ENCODE assay signal across 25 cellular contexts in genomic region chr7:107023522-107024149, GRCh38. TPM values are rescaled to one million over a fixed set of nuclear protein-coding genes. Genes with fewer than 3 reads are reported as not detected.
DNase-seq lines count a peak whose midpoint lies in the region; ATAC-seq, FAIRE-seq and TF ChIP-seq lines count a peak whose summit lies in the region.
"Had no signal": no experiment of that assay in that cellular context is flagged by ENCODE, and none has a peak within 500 bp of the region (broad histone marks: within the 10 kb centered on the region; RNA-seq: fewer than 3 reads in every experiment).

No MANE protein-coding gene starts in this region.

- intact Hi-C loops in left ventricle myocardium superior (cut with micrococcal nuclease) (no loop called here), K562 (cut with micrococcal nuclease) (no loop called here)

- peak overlapping the region; percentile 42 to 93 (median 81) for H3K27ac Mint-ChIP-seq in nephron

- no peaks in the 10 kb centered on the region for H3K36me3 ChIP-seq in right atrium auricular region
- no peaks in the 10 kb centered on the region for H3K36me3 ChIP-seq in K562 (ENCODE audit: control insufficient read depth, insufficient read depth, low read length)
- H3K36me3 ChIP-seq: HAP-1, MG63, Peyer's patch had no signal

- H3K4me3 ChIP-seq in right atrium auricular region (no peak overlapping the region), K562 (no peak overlapping the region)
- H3K4me3 ChIP-seq: HAP-1, MG63, Peyer's patch had no signal

- H3K4me1 ChIP-seq in right atrium auricular region: no peaks in the 10 kb centered on the region
- H3K4me1 ChIP-seq in K562 (replicated peaks in 1 of 2; ENCODE audit: control insufficient read depth in 2 of 2, insufficient read depth in 2 of 2, low read length in 2 of 2): peaks cover 30 to 42% of the 10 kb centered on the region in 2 experiments
- H3K4me1 ChIP-seq: HAP-1, Peyer's patch had no signal

- in situ Hi-C loops in K562 (cut with MboI): no loop called here

- H2AFZ ChIP-seq in K562 (ENCODE audit: low read depth, low read length): peak overlapping the region; percentile 77

- peaks cover 17% of the 10 kb centered on the region for H3K9me3 Mint-ChIP-seq in nephron

- no peak overlapping the region for H3K4me2 ChIP-seq in K562 (ENCODE audit: insufficient read depth, low read length)

- peak; percentile 21 for ATAC-seq in left ventricle myocardium superior
- no peak for ATAC-seq in K562
- no peak for ATAC-seq in GM18858 (IDR thresholded peaks at IDR 0.05; ENCODE audit: unreplicated experiment)
- ATAC-seq in HG03571 (IDR thresholded peaks at IDR 0.05; ENCODE audit: unreplicated experiment): no peak

- no peak for TF ChIP-seq EP300 in K562 (IDR thresholded peaks at IDR 0.05; ENCODE audit: low read length)

- POLR2A ChIA-PET in K562 (lab: Yijun Ruan, JAX): interaction anchor here (1.3 to 3.8 kb wide), 3 partner anchors 15 to 19 kb away, joined by 3 to 34 read pairs (median 5); no protein-coding TSS in a partner anchor

- no peaks in the 10 kb centered on the region for H3K9me1 ChIP-seq in K562 (ENCODE audit: control insufficient read depth, insufficient read depth, low read length)

- no peak overlapping the region for H3K27ac ChIP-seq in right atrium auricular region
- H3K27ac ChIP-seq in K562 (ENCODE audit: extremely low read depth, low read depth, low read length): peak overlapping the region; percentile 54; the same call in 2 of the 3 replicates
- H3K27ac ChIP-seq: Peyer's patch had no signal

- no peak overlapping the region for H3K4me3 Mint-ChIP-seq in nephron

- no peak for FAIRE-seq in K562 (lab: Jason Lieb, UNC)

- DNase-seq in left ventricle myocardium superior: no peak
- DNase-seq in right atrium auricular region (ENCODE audit: low spot score): no peak
- no peak for DNase-seq in K562 (ENCODE audit: extremely low read depth in 1 of 4, low spot score in 3 of 4)
- no peak for DNase-seq in NCI-H82 treated with DMSO at 0.1 percent for 48 hours (lab: John Stamatoyannopoulos, UW; ENCODE audit: unreplicated experiment)
- no peak for DNase-seq in NCI-H1694 treated with DMSO at 0.1 percent for 48 hours (lab: John Stamatoyannopoulos, UW)
- DNase-seq: 8988T, ACHN, Calu3, DMS153, DND-41, GOT3, KG1, MG63, NCI-H1048, NCI-H1417, NCI-H1694, NCI-H2081, NCI-H2227 treated with DMSO at 0.1 percent for 48 hours, NCI-H526 treated with DMSO at 0.1 percent for 48 hours, Peyer's patch, SHP77 treated with DMSO at 0.1 percent for 48 hours had no signal

- peaks cover 23% of the 10 kb centered on the region for H3K4me1 Mint-ChIP-seq in nephron

- no peaks in the 10 kb centered on the region for H3K27me3 Mint-ChIP-seq in nephron (ENCODE audit: low read depth)

- TF ChIP-seq POLR2A in K562 (conservative IDR thresholded peaks at IDR 0.05): no peak

- H4K20me1 ChIP-seq in K562 (replicated peaks; ENCODE audit: control insufficient read depth, insufficient read depth, low read length): no peaks in the 10 kb centered on the region

- peak overlapping the region in 1 of 2 experiments; percentile 5; a peak in 1 of 4 replicates for H3K9ac ChIP-seq in K562 (ENCODE audit: insufficient read depth in 1 of 2, low read depth in 2 of 2, low read length in 2 of 2)

- H3K9me3 ChIP-seq in right atrium auricular region (peaks cover 0 to 6% of the 10 kb centered on the region in 2 donors), K562 (replicated peaks; ENCODE audit: control insufficient read depth, insufficient read depth, low read depth, low read length) (peaks cover 5% of the 10 kb centered on the region)
- H3K9me3 ChIP-seq: HAP-1, MG63, Peyer's patch had no signal

- TF ChIP-seq CTCF in right atrium auricular region (IDR thresholded peaks at IDR 0.05): no peak
- TF ChIP-seq CTCF in K562 (IDR thresholded peaks at IDR 0.05 in 2 of 3, conservative IDR thresholded peaks at IDR 0.05 in 1 of 3; ENCODE audit: insufficient read depth in 2 of 3, low read depth in 1 of 3, low read length in 3 of 3): no peak
- no peak for TF ChIP-seq CTCF in nephron (IDR thresholded peaks at IDR 0.05; ENCODE audit: unreplicated experiment in 3 of 3)

- no peaks in the 10 kb centered on the region for H3K79me2 ChIP-seq in K562 (ENCODE audit: control insufficient read depth, insufficient read depth, low read length)

- no peak for TF ChIP-seq RAD21 in K562 (CRISPR knock-in tag; conservative IDR thresholded peaks at IDR 0.05 in 1 of 2, IDR thresholded peaks at IDR 0.05 in 1 of 2)

- CTCF ChIA-PET in K562 (lab: Yijun Ruan, JAX; ENCODE audit: low intra/inter-chr PET ratio): interaction anchor here (0.5 kb wide), 1 partner anchor 28 kb away, joined by 3 read pairs; no protein-coding TSS in a partner anchor

- no peaks in the 10 kb centered on the region for H3K36me3 Mint-ChIP-seq in nephron (ENCODE audit: low read depth)

- no TSS peak for BruUV-seq in K562 (replicated peaks; lab: Mats Ljungman, UMichigan)

- no peaks in the 10 kb centered on the region for H3K27me3 ChIP-seq in right atrium auricular region
- no peaks in the 10 kb centered on the region for H3K27me3 ChIP-seq in K562 (ENCODE audit: control insufficient read depth in 2 of 2, insufficient read depth in 2 of 2, low read length in 2 of 2)
- H3K27me3 ChIP-seq: MG63, Peyer's patch had no signal

TF ChIP-seq in K562, 482 proteins besides CTCF, POLR2A, EP300 and RAD21 (continues in another document):
- 0 out of 4 replicates have a peak, but pooled peaks of 1 of the 2 experiments have one; percentile 18 for TF ChIP-seq ARNT (IDR thresholded peaks at IDR 0.05)
- no peak for TF ChIP-seq ZNF354B (CRISPR knock-in tag; IDR thresholded peaks at IDR 0.05)
- TF ChIP-seq ATF1 (CRISPR knock-in tag; IDR thresholded peaks at IDR 0.05): no peak
- TF ChIP-seq ATF1 (tag; IDR thresholded peaks at IDR 0.05): no peak
- TF ChIP-seq SMARCA5 (IDR thresholded peaks at IDR 0.05): 0 out of 2 replicates have a peak, but pooled peaks have one; percentile 65
- TF ChIP-seq, protein P1, sequence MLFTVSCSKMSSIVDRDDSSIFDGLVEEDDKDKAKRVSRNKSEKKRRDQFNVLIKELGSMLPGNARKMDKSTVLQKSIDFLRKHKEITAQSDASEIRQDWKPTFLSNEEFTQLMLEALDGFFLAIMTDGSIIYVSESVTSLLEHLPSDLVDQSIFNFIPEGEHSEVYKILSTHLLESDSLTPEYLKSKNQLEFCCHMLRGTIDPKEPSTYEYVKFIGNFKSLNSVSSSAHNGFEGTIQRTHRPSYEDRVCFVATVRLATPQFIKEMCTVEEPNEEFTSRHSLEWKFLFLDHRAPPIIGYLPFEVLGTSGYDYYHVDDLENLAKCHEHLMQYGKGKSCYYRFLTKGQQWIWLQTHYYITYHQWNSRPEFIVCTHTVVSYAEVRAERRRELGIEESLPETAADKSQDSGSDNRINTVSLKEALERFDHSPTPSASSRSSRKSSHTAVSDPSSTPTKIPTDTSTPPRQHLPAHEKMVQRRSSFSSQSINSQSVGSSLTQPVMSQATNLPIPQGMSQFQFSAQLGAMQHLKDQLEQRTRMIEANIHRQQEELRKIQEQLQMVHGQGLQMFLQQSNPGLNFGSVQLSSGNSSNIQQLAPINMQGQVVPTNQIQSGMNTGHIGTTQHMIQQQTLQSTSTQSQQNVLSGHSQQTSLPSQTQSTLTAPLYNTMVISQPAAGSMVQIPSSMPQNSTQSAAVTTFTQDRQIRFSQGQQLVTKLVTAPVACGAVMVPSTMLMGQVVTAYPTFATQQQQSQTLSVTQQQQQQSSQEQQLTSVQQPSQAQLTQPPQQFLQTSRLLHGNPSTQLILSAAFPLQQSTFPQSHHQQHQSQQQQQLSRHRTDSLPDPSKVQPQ (CRISPR knock-in tag; IDR thresholded peaks at IDR 0.05; ENCODE audit: borderline replicate concordance): no peak
- TF ChIP-seq CREM (IDR thresholded peaks at IDR 0.05; ENCODE audit: low read depth): no peak
- TF ChIP-seq TRIM28 (IDR thresholded peaks at IDR 0.05): peak; percentile 91
- TF ChIP-seq ZNF512 (tag; IDR thresholded peaks at IDR 0.05): 0 out of 2 replicates have a peak, but pooled peaks have one; percentile 17
- peak; percentile 70 to 83 for TF ChIP-seq TRIM24 (IDR thresholded peaks at IDR 0.05)
- TF ChIP-seq GTF2E2 (tag; IDR thresholded peaks at IDR 0.05): peak; percentile 56; the same call in 1 of the 2 replicates
- TF ChIP-seq CBX5 (IDR thresholded peaks at IDR 0.05; ENCODE audit: borderline replicate concordance, low read depth): peak; percentile 91; the same call in 1 of the 2 replicates
- 0 out of 2 replicates have a peak, but pooled peaks have one; percentile 33 for TF ChIP-seq ZEB2 (IDR thresholded peaks at IDR 0.05)

RNA-seq across cellular contexts. Expression of gene PRKAR2B, which starts 20.9 kb away (rescaled TPM):
- total RNA-seq in left ventricle myocardium superior (24.2 TPM), right atrium auricular region (10 to 100 TPM; 30.1 to 30.4 TPM), K562 (2014; rRNA removed) (107 and 108 TPM in 2 replicates), K562 (2014; rRNA removed; fragmentation: Illumina TruSeq; extraction: Trizol) (156 and 172 TPM in 2 replicates), K562 (2015; rRNA removed; fragmentation: Illumina TruSeq; extraction: Trizol) (131 and 138 TPM in 2 replicates), K562 (2021) (115 and 129 TPM in 2 replicates)
- 16.3 and 57.4 TPM in 2 replicates for total RNA-seq in K562 (2011; cell fraction: chromatin; rRNA removed; ENCODE audit: low replicate concordance)
- total RNA-seq in K562 (2011; cell fraction: nucleolus; rRNA removed): 14.3 and 18.3 TPM in 2 replicates
- total RNA-seq in K562 (2011; cell fraction: nucleoplasm; rRNA removed): 31.1 and 47.5 TPM in 2 replicates
- polyA plus RNA-seq in K562 (2011; rRNA removed) (122 and 173 TPM in 2 replicates), K562 (2014; fragmentation: Illumina TruSeq; extraction: Trizol) (117 and 140 TPM in 2 replicates), K562 (2014; fragmentation: Nextera tagmentation; extraction: Ambion mirVana) (10 to 100 TPM; 59.0 to 65.4 TPM), K562 (2014; rRNA removed) (77.1 and 86.2 TPM in 2 replicates)
- polyA plus RNA-seq in K562 (2011; cell fraction: cytosol; rRNA removed): 29.4 and 57.2 TPM in 2 replicates
- 17.3 and 27.3 TPM in 2 replicates for polyA plus RNA-seq in K562 (2011; cell fraction: nucleus; rRNA removed)
- polyA plus RNA-seq in K562 (2012): 79.6 and 100 TPM in 2 replicates
- polyA minus RNA-seq in K562 (2011; rRNA and poly(A)+ RNA removed): 205 and 212 TPM in 2 replicates
- polyA minus RNA-seq in K562 (2011; cell fraction: cytosol; rRNA and poly(A)+ RNA removed): 96.1 and 101 TPM in 2 replicates
- 19.3 and 36.1 TPM in 2 replicates for polyA minus RNA-seq in K562 (2011; cell fraction: nucleus; rRNA and poly(A)+ RNA removed)
